ENCODE assay signal across 25 cellular contexts in genomic region chr3:13253208-13253937, GRCh38.
"Had no signal": no experiment of that assay in that cellular context is flagged by ENCODE, and none has a peak within 500 bp of the region (broad histone marks: within the 10 kb centered on the region; RNA-seq: fewer than 3 reads in every experiment).

No MANE protein-coding gene starts in this region.

- H3K4me1 ChIP-seq: colonic mucosa, left lung, lower lobe of right lung had no signal

- H3K36me3 ChIP-seq: colonic mucosa, esophagus squamous epithelium, gastrocnemius medialis, heart right ventricle, left lung, lower lobe of right lung had no signal

- DNase-seq: colonic mucosa; cortex of kidney; effector CD8-positive, alpha-beta T cell; effector memory CD8-positive, alpha-beta T cell; endodermal cell; erythroblast; esophagus squamous epithelium; foreskin fibroblast; foreskin melanocyte; gastrocnemius medialis; glutamatergic neuron; heart right ventricle; hippocampal formation; left cardiac atrium; lower lobe of right lung; mesendoderm; midbrain had no signal

- ATAC-seq: effector memory CD8-positive, alpha-beta T cell; esophagus mucosa; gastrocnemius medialis; heart right ventricle; left cardiac atrium; left lung; left ventricle myocardium superior; lower lobe of right lung had no signal

- FAIRE-seq: endometrium, islet of Langerhans, keratinocyte had no signal

- H3K27ac ChIP-seq: colonic mucosa, epithelial cell of prostate, esophagus squamous epithelium, gastrocnemius medialis, heart right ventricle, left lung, lower lobe of right lung had no signal

- H3K9me3 Mint-ChIP-seq: dendritic cell treated with granulocyte-macrophage colony-stimulating factor and Interleukin-4, amounts not matched to agents 40 ng/mL and 50 ng/mL, for 4 days; effector memory CD8-positive, alpha-beta T cell; endodermal cell had no signal

- H3K4me3 ChIP-seq: colonic mucosa, esophagus squamous epithelium, gastrocnemius medialis, heart right ventricle, left lung, lower lobe of right lung had no signal

- H3K27me3 ChIP-seq: colonic mucosa, gastrocnemius medialis had no signal

- H3K4me1 Mint-ChIP-seq: endodermal cell had no signal

- H3K9me3 ChIP-seq: colonic mucosa, esophagus squamous epithelium, gastrocnemius medialis, heart right ventricle, left lung, lower lobe of right lung had no signal

- H3K27ac Mint-ChIP-seq: dendritic cell treated with granulocyte-macrophage colony-stimulating factor and Interleukin-4, amounts not matched to agents 40 ng/mL and 50 ng/mL, for 4 days; effector memory CD8-positive, alpha-beta T cell; endodermal cell had no signal

- H3K4me3 Mint-ChIP-seq: dendritic cell treated with granulocyte-macrophage colony-stimulating factor and Interleukin-4, amounts not matched to agents 40 ng/mL and 50 ng/mL, for 4 days; effector memory CD8-positive, alpha-beta T cell; endodermal cell had no signal
